Comparison of ENCODE assay signal across 17 cellular contexts in genomic region chr11:131375936-131376335, GRCh38. TPM values are rescaled to one million over a fixed set of nuclear protein-coding genes. Genes with fewer than 3 reads are reported as not detected.
DNase-seq lines count a peak whose midpoint lies in the region; TF ChIP-seq lines count a peak whose summit lies in the region.
"Had no signal": no experiment of that assay in that cellular context is flagged by ENCODE, and none has a peak within 500 bp of the region (broad histone marks: within the 10 kb centered on the region; RNA-seq: fewer than 3 reads in every experiment).

No MANE protein-coding gene starts in this region.

- no peak overlapping the region for H3K4me3 ChIP-seq in mesendoderm (ENCODE audit: low read length)
- H3K4me3 ChIP-seq in sigmoid colon = no peak overlapping the region
- H3K4me3 ChIP-seq: A549, BLaER1, GM12878 had no signal

- H3K27me3 ChIP-seq in mesendoderm (ENCODE audit: insufficient read depth, low read length, poor library complexity) = no peaks in the 10 kb centered on the region
- peaks cover 0 to 15% (median 0%) of the 10 kb centered on the region in 3 donors for H3K27me3 ChIP-seq in sigmoid colon

- intact Hi-C loops in sigmoid colon (cut with DNase I) = no loop called here

- no CpG with 5 or more reads among the region's 3 CpGs for WGBS in mesendoderm (ENCODE audit: extremely low coverage, insufficient coverage, low lambda C conversion rate)
- whole genome bisulfite sequencing in sigmoid colon, 2 donors = 82 to 83% methylated on average over 3 of the region's 3 CpGs

- H3K79me1 ChIP-seq in mesendoderm (ENCODE audit: low read length) = no peaks in the 10 kb centered on the region

- H4K8ac ChIP-seq in mesendoderm (ENCODE audit: low read depth, low read length) = no peak overlapping the region

- H3K18ac ChIP-seq in mesendoderm (ENCODE audit: low read length) = no peak overlapping the region

- no peaks in the 10 kb centered on the region for H3K79me2 ChIP-seq in mesendoderm (ENCODE audit: control insufficient read depth, insufficient read depth, low read length)

- no peak overlapping the region for H3K23ac ChIP-seq in mesendoderm (ENCODE audit: low read length)

- H4K5ac ChIP-seq in mesendoderm (ENCODE audit: low read length) = no peak overlapping the region

- H3K4me2 ChIP-seq in mesendoderm (ENCODE audit: low read length) = no peak overlapping the region
- H3K4me2 ChIP-seq: A549, BLaER1 had no signal

- H3K9ac ChIP-seq in mesendoderm (ENCODE audit: low read length) = no peak overlapping the region
- H3K9ac ChIP-seq: BLaER1 had no signal

- H3K4ac ChIP-seq in mesendoderm (ENCODE audit: low read depth, low read length) = no peak overlapping the region

- DNase-seq in mesendoderm = no peak
- peak in 1 of 49 donors; percentile 23 for DNase-seq in substantia nigra (lab: John Stamatoyannopoulos, UW)
- no peak for DNase-seq in activated T-cell treated with anti-CD3 and anti-CD28 coated beads, Interleukin-2, amount 50 U/mL, for 1 hour
- DNase-seq in sigmoid colon = no peak
- no peak for DNase-seq in NCI-H2029 treated with DMSO at 0.1 percent for 48 hours (lab: John Stamatoyannopoulos, UW)
- DNase-seq: AML-193; Calu3; CD8-positive, alpha-beta T cell; GF-D8; GOT3; H7; HFFc6; IMR-90 had no signal

- H2AK5ac ChIP-seq in mesendoderm (ENCODE audit: low read length) = no peak overlapping the region

- TF ChIP-seq POLR2A in sigmoid colon (IDR thresholded peaks at IDR 0.05) = no peak

- H3K9me3 ChIP-seq in sigmoid colon = no peaks in the 10 kb centered on the region
- H3K9me3 ChIP-seq: A549, BLaER1 had no signal

- TF ChIP-seq EP300 in sigmoid colon (IDR thresholded peaks at IDR 0.05) = no peak

- H2BK120ac ChIP-seq in mesendoderm (ENCODE audit: low read depth, low read length) = no peak overlapping the region

- H2BK5ac ChIP-seq in mesendoderm (ENCODE audit: low read length) = no peak overlapping the region

- no peak overlapping the region for H2BK15ac ChIP-seq in mesendoderm (replicated peaks; ENCODE audit: low read depth)

- H3K27ac ChIP-seq in VCaP (peak overlapping the region; percentile 6; the same call in 1 of the 2 replicates), mesendoderm (ENCODE audit: low read depth, low read length) (no peak overlapping the region), substantia nigra (ENCODE audit: low read depth, low read length, poor library complexity, severe bottlenecking) (peak overlapping the region; percentile 16), sigmoid colon (no peak overlapping the region)
- H3K27ac ChIP-seq: A549, BLaER1 had no signal

- H3K36me3 ChIP-seq in mesendoderm (ENCODE audit: control insufficient read depth, insufficient read depth, low read length) (no peaks in the 10 kb centered on the region), sigmoid colon (no peaks in the 10 kb centered on the region)
- H3K36me3 ChIP-seq: BLaER1 had no signal

- H3K4me1 ChIP-seq in mesendoderm (ENCODE audit: control insufficient read depth, low read depth, low read length) (peaks cover 25% of the 10 kb centered on the region), sigmoid colon (peaks cover 0 to 17% (median 10%) of the 10 kb centered on the region in 4 donors)
- H3K4me1 ChIP-seq: A549 had no signal

- peak overlapping the region; percentile 56 for H3K56ac ChIP-seq in mesendoderm (ENCODE audit: low read length)

- TF ChIP-seq CTCF in VCaP (conservative IDR thresholded peaks at IDR 0.05) (no peak), sigmoid colon (IDR thresholded peaks at IDR 0.05) (no peak)

RNA-seq across cellular contexts. Expression of gene NTM, which starts 5.5 kb away (rescaled TPM):
- polyA plus RNA-seq in mesendoderm (2013, experiment 1 of 2) = 5.8 TPM
- 6.6 TPM for polyA plus RNA-seq in mesendoderm (2013, experiment 2 of 2)
- 10 to 100 TPM in 2 of 4 donors, 1 to 10 TPM in 2; 5.9 to 18.3 (median 10.4) TPM for total RNA-seq in sigmoid colon
- polyA plus RNA-seq in sigmoid colon = 1 to 10 TPM in 1 of 3 donors, under 1 TPM in 1, not detected in 1; 0.96 to 1.8 TPM
- total RNA-seq: Calu3; CD8-positive, alpha-beta T cell; GM12878 had no signal
- polyA plus RNA-seq: A549, GM12878 had no signal

Comparison
In these comparisons a context has a peak if more than half of its experiments do, and no peak if none do; other contexts are left out.
1. H3K27ac ChIP-seq: peak in VCaP (single experiment) and substantia nigra (single experiment); none in mesendoderm (single experiment) and sigmoid colon (0 of 4).